In genomic region chr6:109194770-109195169, GRCh38 we compare ENCODE assay signal across 21 cellular contexts.
DNase-seq lines count a peak whose midpoint lies in the region; ATAC-seq and TF ChIP-seq lines count a peak whose summit lies in the region.
"Had no signal": no experiment of that assay in that cellular context is flagged by ENCODE, and none has a peak within 500 bp of the region (broad histone marks: within the 10 kb centered on the region; RNA-seq: fewer than 3 reads in every experiment).

No MANE protein-coding gene starts in this region.

- DNase-seq in GM23248 (no peak), body of pancreas (no peak), renal cortical epithelial cell (ENCODE audit: low read depth) (peak; percentile 22), HCEC 1CT (no peak), NCI-H526 treated with DMSO at 0.1 percent for 48 hours (lab: John Stamatoyannopoulos, UW) (no peak), foreskin keratinocyte (no peak), medulla oblongata (ENCODE audit: extremely low spot score) (no peak)
- DNase-seq: Calu3; CD4-positive, alpha-beta memory T cell; DMS79 treated with DMSO at 0.1 percent for 48 hours; MG63; NCI-H1105; NCI-H1694; NCI-H2107; NCI-H2227 treated with DMSO at 0.1 percent for 48 hours; NCI-H524; NK-92 treated with Interleukin-12 subunit alpha and Interleukin-12 subunit beta, amount 100 ng/mL, for 24 hours; RPMI8226; SIG-M5 had no signal

- ATAC-seq in body of pancreas = no peak
- no peak for ATAC-seq in foreskin keratinocyte

- no peaks in the 10 kb centered on the region for H3K9me3 ChIP-seq in GM23248 (ENCODE audit: low read depth)
- peaks cover 0 to 6% (median 0%) of the 10 kb centered on the region in 3 donors for H3K9me3 ChIP-seq in body of pancreas
- H3K9me3 ChIP-seq in liver (ENCODE audit: control insufficient read depth in 4 of 4, low read length in 3 of 4) = no peaks in the 10 kb centered on the region

- H4K20me1 ChIP-seq in GM23248 (ENCODE audit: insufficient read depth) = no peaks in the 10 kb centered on the region

- H3K4me1 ChIP-seq in GM23248 (ENCODE audit: insufficient read depth) (no peaks in the 10 kb centered on the region), body of pancreas (peaks cover 45% of the 10 kb centered on the region), liver (ENCODE audit: control insufficient read depth in 4 of 4, insufficient read depth in 4 of 4, low read length in 3 of 4) (peaks cover 0 to 21% (median 14%) of the 10 kb centered on the region in 4 donors), foreskin keratinocyte (no peaks in the 10 kb centered on the region)

- no peak overlapping the region for H3K4me2 ChIP-seq in GM23248 (ENCODE audit: unreplicated experiment)
- H3K4me2 ChIP-seq: KMS-11 had no signal

- H3K9me2 ChIP-seq in GM23248 (ENCODE audit: insufficient read depth) = no peaks in the 10 kb centered on the region

- intact Hi-C loops in body of pancreas (cut with DNase I) = no loop called here

- H3K27me3 ChIP-seq in GM23248 (replicated peaks; ENCODE audit: insufficient read depth) (no peaks in the 10 kb centered on the region), body of pancreas (no peaks in the 10 kb centered on the region), liver (ENCODE audit: control insufficient read depth in 4 of 4, insufficient read depth in 4 of 4, low read length in 3 of 4) (no peaks in the 10 kb centered on the region), foreskin keratinocyte (peaks cover 6% of the 10 kb centered on the region)
- H3K27me3 ChIP-seq: MG63 had no signal

- no peaks in the 10 kb centered on the region for H3F3A ChIP-seq in GM23248 (ENCODE audit: insufficient read depth)

- no peak overlapping the region for H3K9ac ChIP-seq in GM23248
- peak overlapping the region in 1 of 2 donors; percentile 63 for H3K9ac ChIP-seq in liver (ENCODE audit: low read depth in 1 of 2, low read length in 2 of 2)
- H3K9ac ChIP-seq: KMS-11 had no signal

- H3K79me2 ChIP-seq in GM23248 (ENCODE audit: insufficient read depth) = no peaks in the 10 kb centered on the region

- TF ChIP-seq RAD21 in liver (IDR thresholded peaks at IDR 0.05) = peak; percentile 18 to 29

- in situ Hi-C loops in GM23248 (cut with MboI) = no loop called here

- TF ChIP-seq POLR2A in body of pancreas (IDR thresholded peaks at IDR 0.05) = no peak

- TF ChIP-seq CTCF in body of pancreas (IDR thresholded peaks at IDR 0.05) (no peak), liver (IDR thresholded peaks at IDR 0.05; ENCODE audit: low read depth, low read length, missing input control) (no peak), foreskin keratinocyte (conservative IDR thresholded peaks at IDR 0.05) (no peak)

- H3K27ac ChIP-seq in GM23248 (no peak overlapping the region), body of pancreas (peak overlapping the region in 3 of 4 donors; percentile 38 to 81 (median 75)), liver (ENCODE audit: low read depth in 1 of 2, low read length in 2 of 2) (peak overlapping the region; percentile 51 to 56), foreskin keratinocyte (no peak overlapping the region)
- H3K27ac ChIP-seq: KMS-11 had no signal

- H3K4me3 ChIP-seq in GM23248 (no peak overlapping the region), body of pancreas (no peak overlapping the region), liver (ENCODE audit: low read depth in 1 of 3, low read length in 3 of 3) (no peak overlapping the region)
- H3K4me3 ChIP-seq: MG63 had no signal

- WGBS in GM23248 (ENCODE audit: low coverage in 1 of 2, low lambda C conversion rate in 2 of 2, missing lambda C conversion rate in 2 of 2), 2 experiments = 41 to 48% methylated on average over 1 of the region's 1 CpG
- WGBS in body of pancreas, 2 donors = 31 to 44% methylated on average over 1 of the region's 1 CpG
- WGBS in liver = 36% methylated on average over 1 of the region's 1 CpG

- no peaks in the 10 kb centered on the region for H3K36me3 ChIP-seq in GM23248 (ENCODE audit: low read depth)
- no peaks in the 10 kb centered on the region for H3K36me3 ChIP-seq in body of pancreas (replicated peaks in 1 of 2; ENCODE audit: insufficient read depth in 1 of 2, low read depth in 2 of 2)
- no peaks in the 10 kb centered on the region for H3K36me3 ChIP-seq in liver (ENCODE audit: control insufficient read depth in 4 of 4, insufficient read depth in 3 of 4, low read depth in 1 of 4, low read length in 3 of 4)
- H3K36me3 ChIP-seq: MG63 had no signal

- H2AFZ ChIP-seq in GM23248 = peak overlapping the region; percentile 28; the same call in 1 of the 2 replicates

TF ChIP-seq in liver, 16 proteins besides CTCF, POLR2A, EP300 and RAD21:
- TF ChIP-seq RXRA (IDR thresholded peaks at IDR 0.05) (peak; percentile 63 to 67), EGR1 (IDR thresholded peaks at IDR 0.05; ENCODE audit: low read depth in 2 of 2) (no peak), GABPA (IDR thresholded peaks at IDR 0.05 in 1 of 2, conservative IDR thresholded peaks at IDR 0.05 in 1 of 2) (no peak), NR2F2 (IDR thresholded peaks at IDR 0.05) (no peak), FOXA1 (IDR thresholded peaks at IDR 0.05) (no peak), FOXA2 (IDR thresholded peaks at IDR 0.05) (no peak), YY1 (IDR thresholded peaks at IDR 0.05) (no peak), ZBTB33 (IDR thresholded peaks at IDR 0.05) (no peak), MAX (IDR thresholded peaks at IDR 0.05) (no peak), HNF4A (conservative IDR thresholded peaks at IDR 0.05) (peak; percentile 25 to 39), JUND (IDR thresholded peaks at IDR 0.05) (no peak), TAF1 (conservative IDR thresholded peaks at IDR 0.05) (no peak), REST (IDR thresholded peaks at IDR 0.05) (no peak), SP1 (IDR thresholded peaks at IDR 0.05) (peak; percentile 43), ATF3 (IDR thresholded peaks at IDR 0.05) (no peak), HNF4G (IDR thresholded peaks at IDR 0.05) (no peak)

Comparison
In these comparisons a context has a peak if more than half of its experiments do, and no peak if none do; other contexts are left out.
1. H3K27ac ChIP-seq: peak in body of pancreas (3 of 4) and liver (2 of 2); none in GM23248 (single experiment) and foreskin keratinocyte (single experiment).